11 cellular contexts compared by ENCODE assay signal in the genomic region with DNA sequence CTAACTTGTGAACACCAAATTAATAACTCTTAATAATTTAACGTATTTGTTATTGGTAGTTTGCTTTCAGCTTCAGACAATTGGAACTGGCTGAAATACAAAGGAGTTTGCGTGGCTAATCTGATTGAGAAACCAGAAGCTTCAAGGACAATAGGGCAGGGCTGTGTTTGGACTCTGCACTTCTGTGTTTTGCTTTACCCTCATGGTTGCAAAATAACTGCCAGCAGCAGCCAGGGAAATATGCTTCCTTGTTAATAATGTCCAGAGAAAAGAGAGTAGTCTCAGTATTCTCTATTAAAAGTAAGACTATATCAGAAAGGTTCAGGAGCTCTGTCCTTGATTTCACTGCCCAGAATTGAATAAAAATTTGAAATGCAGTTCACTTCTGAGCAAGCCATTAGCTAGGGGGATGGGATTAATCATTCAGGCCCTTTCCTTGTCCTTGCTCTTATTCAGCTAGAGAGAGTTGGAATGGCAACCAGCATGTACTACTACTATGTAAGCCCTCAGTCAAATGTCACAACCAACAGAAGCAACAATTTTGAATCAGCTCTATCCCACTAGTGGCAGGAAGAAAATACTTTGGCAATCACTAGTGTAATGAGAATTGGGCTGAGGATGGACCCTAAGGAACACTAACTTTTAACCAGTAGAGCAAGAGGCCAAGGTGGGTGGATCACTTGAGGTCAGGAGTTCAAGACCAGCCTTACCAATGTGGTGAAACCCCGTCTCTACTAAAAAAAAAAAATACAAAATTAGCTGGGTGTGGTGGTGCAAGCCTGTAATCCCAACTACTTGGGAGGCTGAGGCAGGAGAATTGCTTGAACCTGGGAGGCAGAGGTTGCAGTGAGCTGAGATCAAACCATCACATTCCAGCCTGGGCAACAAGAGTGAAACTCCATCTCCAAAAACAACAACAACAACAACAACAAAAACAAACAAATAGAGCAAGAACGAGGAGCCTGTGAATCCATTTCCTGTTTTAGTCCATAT.
DNase-seq lines count a peak whose midpoint lies in the region; ATAC-seq and TF ChIP-seq lines count a peak whose summit lies in the region.
"Had no signal": no experiment of that assay in that cellular context is flagged by ENCODE, and none has a peak within 500 bp of the region (broad histone marks: within the 10 kb centered on the region; RNA-seq: fewer than 3 reads in every experiment).

No MANE protein-coding gene starts in this region.

- TF ChIP-seq CTCF in BE2C (IDR thresholded peaks at IDR 0.05; ENCODE audit: low read depth, low read length) (no peak), esophagus squamous epithelium (IDR thresholded peaks at IDR 0.05) (no peak)

- intact Hi-C loops in esophagus squamous epithelium (cut with DNase I), result no loop called here

- H3K27me3 ChIP-seq in BE2C (no peaks in the 10 kb centered on the region), esophagus squamous epithelium (no peaks in the 10 kb centered on the region), SJCRH30 (no peaks in the 10 kb centered on the region)
- H3K27me3 ChIP-seq: BLaER1 treated with 17β-estradiol and CSF1 and Interleukin-3, amounts not matched to agents 10 nM and 100 nM had no signal

- H3K36me3 ChIP-seq in BE2C, result no peaks in the 10 kb centered on the region
- no peaks in the 10 kb centered on the region for H3K36me3 ChIP-seq in esophagus squamous epithelium
- H3K36me3 ChIP-seq in SJCRH30, result no peaks in the 10 kb centered on the region

- no peak for TF ChIP-seq POLR2A in esophagus squamous epithelium (IDR thresholded peaks at IDR 0.05)

- ATAC-seq in GM19463 (IDR thresholded peaks at IDR 0.05; ENCODE audit: unreplicated experiment) (no peak), GM21529 (IDR thresholded peaks at IDR 0.05; ENCODE audit: unreplicated experiment) (no peak)

- DNase-seq in BE2C (peak; percentile 24), NOMO-1 treated with dmso at 0.1 percent for 144 hours (lab: John Stamatoyannopoulos, UW; ENCODE audit: unreplicated experiment) (peak; percentile 79), esophagus squamous epithelium (lab: John Stamatoyannopoulos, UW) (no peak), mucosa of gallbladder (ENCODE audit: low spot score) (peak; percentile 66), SJCRH30 (no peak), NCI-H2227 (lab: John Stamatoyannopoulos, UW; ENCODE audit: unreplicated experiment) (no peak)
- DNase-seq: cerebellar nuclear complex had no signal

- 36 to 50% methylated on average over 4 of the region's 4 CpGs for WGBS in esophagus squamous epithelium, 2 donors

- H3K4me1 ChIP-seq in BE2C (peaks cover 9% of the 10 kb centered on the region), esophagus squamous epithelium (peaks cover 0 to 14% (median 7%) of the 10 kb centered on the region in 3 donors), SJCRH30 (no peaks in the 10 kb centered on the region)

- H3K27ac ChIP-seq in esophagus squamous epithelium, result peak overlapping the region in 3 of 4 donors; percentile 25 to 53 (median 39)
- H3K27ac ChIP-seq in SJCRH30, result no peak overlapping the region
- H3K27ac ChIP-seq: VCaP had no signal

- H3K4me3 ChIP-seq in BE2C (ENCODE audit: low read depth, low read length) (peak overlapping the region; percentile 4; the same call in 1 of the 2 replicates), esophagus squamous epithelium (no peak overlapping the region), SJCRH30 (no peak overlapping the region)
- H3K4me3 ChIP-seq: BLaER1 treated with 17β-estradiol and CSF1 and Interleukin-3, amounts not matched to agents 10 nM and 100 nM had no signal

- peaks cover 3% of the 10 kb centered on the region; the same call in 1 of the 2 replicates for H3K9me3 ChIP-seq in BE2C
- H3K9me3 ChIP-seq in esophagus squamous epithelium, result no peaks in the 10 kb centered on the region
- H3K9me3 ChIP-seq in SJCRH30 (replicated peaks), result no peaks in the 10 kb centered on the region

Comparison
In these comparisons a context has a peak if more than half of its experiments do, and no peak if none do; other contexts are left out.
1. DNase-seq: peak in BE2C (single experiment), NOMO-1 treated with dmso at 0.1 percent for 144 hours (single experiment) and mucosa of gallbladder (single experiment); none in esophagus squamous epithelium (single experiment), SJCRH30 (0 of 2) and NCI-H2227 (single experiment).